Comparison of ENCODE assay signal across 1 cellular context in genomic region chr20:63350597-63351379, GRCh38.
A peak's percentile ranks its signal among the peaks of the same experiment; 100 is the strongest.
TF ChIP-seq lines count a peak whose summit lies in the region.

No MANE protein-coding gene starts in this region.

TF ChIP-seq in K562, 482 proteins besides CTCF, POLR2A, EP300 and RAD21:
- TF ChIP-seq MBD2 (IDR thresholded peaks at IDR 0.05; ENCODE audit: borderline replicate concordance, low read depth): 0 out of 2 replicates have a peak, but pooled peaks have one; percentile 26
- TF ChIP-seq ARID4B (CRISPR knock-in tag; IDR thresholded peaks at IDR 0.05): no peak
- no peak for TF ChIP-seq CREB5 (CRISPR knock-in tag; IDR thresholded peaks at IDR 0.05)
- peak; percentile 78 for TF ChIP-seq SAFB (IDR thresholded peaks at IDR 0.05; ENCODE audit: borderline replicate concordance, low read depth, low read length)
